8 cellular contexts compared by ENCODE assay signal in genomic region chr2:199485732-199486335, GRCh38. TPM values are rescaled to one million over a fixed set of nuclear protein-coding genes. Genes with fewer than 3 reads are reported as not detected.
DNase-seq lines count a peak whose midpoint lies in the region; TF ChIP-seq lines count a peak whose summit lies in the region.

No MANE protein-coding gene starts in this region.

- peak; percentile 74 for DNase-seq in activated naive CD4-positive, alpha-beta T cell treated with anti-CD3 and anti-CD28 coated beads for 36 hours
- no peak for DNase-seq in activated naive CD4-positive, alpha-beta T cell (lab: John Stamatoyannopoulos, UW)
- DNase-seq in HFFc6 (peak; percentile 47), NCI-H2227 (lab: John Stamatoyannopoulos, UW; ENCODE audit: unreplicated experiment) (peak; percentile 62), hepatocyte (ENCODE audit: low spot score) (peak; percentile 75), stomach (peak; percentile 59), T-helper 9 cell (no peak)
- peak; percentile 36 for DNase-seq in activated CD4-positive, alpha-beta memory T cell treated with anti-CD3 and anti-CD28 coated beads, Interleukin-2, amount 10 ng/mL, durations not matched to agents 7 days and 5 days

- no peaks in the 10 kb centered on the region for H4K20me1 ChIP-seq in hepatocyte (ENCODE audit: insufficient read depth, poor library complexity, severe bottlenecking)

- TF ChIP-seq CTCF in HFFc6 (IDR thresholded peaks at IDR 0.05) (peak; percentile 81), hepatocyte (IDR thresholded peaks at IDR 0.05; ENCODE audit: poor library complexity) (peak; percentile 70), stomach (IDR thresholded peaks at IDR 0.05) (peak in 4 of 7 experiments; percentile 20 to 35 (median 30))

- H3K27ac Mint-ChIP-seq in activated naive CD4-positive, alpha-beta T cell treated with anti-CD3 and anti-CD28 coated beads for 36 hours: no peak overlapping the region
- no peak overlapping the region for H3K27ac Mint-ChIP-seq in HFFc6
- H3K27ac Mint-ChIP-seq in activated CD4-positive, alpha-beta memory T cell treated with anti-CD3 and anti-CD28 coated beads, Interleukin-2, amount 10 ng/mL, durations not matched to agents 7 days and 5 days: no peak overlapping the region

- H3K79me2 ChIP-seq in hepatocyte: no peaks in the 10 kb centered on the region

- H3K4me3 ChIP-seq in hepatocyte (no peak overlapping the region), stomach (no peak overlapping the region)

- intact Hi-C loops in activated naive CD4-positive, alpha-beta T cell treated with anti-CD3 and anti-CD28 coated beads for 36 hours (cut with micrococcal nuclease): loop anchor here (1.0 to 5.0 kb wide), 6 partner anchors 81 to 1177 kb away; no protein-coding TSS in a partner anchor
- intact Hi-C loops in stomach (cut with DNase I; ENCODE audit: low total_unique reads): loop anchor here (10.0 kb wide), 1 partner anchor 1171 kb away; no protein-coding TSS in a partner anchor

- no peak for TF ChIP-seq POLR2A in stomach (IDR thresholded peaks at IDR 0.05)

- H3K27ac ChIP-seq in hepatocyte (no peak overlapping the region), stomach (no peak overlapping the region)

- H3K9me3 Mint-ChIP-seq in activated naive CD4-positive, alpha-beta T cell treated with anti-CD3 and anti-CD28 coated beads for 36 hours: no peaks in the 10 kb centered on the region
- H3K9me3 Mint-ChIP-seq in HFFc6: no peaks in the 10 kb centered on the region
- H3K9me3 Mint-ChIP-seq in activated CD4-positive, alpha-beta memory T cell treated with anti-CD3 and anti-CD28 coated beads, Interleukin-2, amount 10 ng/mL, durations not matched to agents 7 days and 5 days: no peaks in the 10 kb centered on the region

- no peak for TF ChIP-seq EP300 in stomach (IDR thresholded peaks at IDR 0.05)

- H3K4me1 ChIP-seq in hepatocyte (ENCODE audit: insufficient read depth) (no peaks in the 10 kb centered on the region), stomach (no peaks in the 10 kb centered on the region)

- H3K36me3 ChIP-seq in hepatocyte (replicated peaks; ENCODE audit: insufficient read depth, low read depth) (no peaks in the 10 kb centered on the region), stomach (no peaks in the 10 kb centered on the region)

- no peaks in the 10 kb centered on the region for H3K36me3 Mint-ChIP-seq in activated naive CD4-positive, alpha-beta T cell treated with anti-CD3 and anti-CD28 coated beads for 36 hours (ENCODE audit: low read depth)
- no peaks in the 10 kb centered on the region for H3K36me3 Mint-ChIP-seq in HFFc6 (ENCODE audit: low read depth)
- H3K36me3 Mint-ChIP-seq in activated CD4-positive, alpha-beta memory T cell treated with anti-CD3 and anti-CD28 coated beads, Interleukin-2, amount 10 ng/mL, durations not matched to agents 7 days and 5 days (ENCODE audit: low read depth): no peaks in the 10 kb centered on the region

- H3K4me3 Mint-ChIP-seq in activated naive CD4-positive, alpha-beta T cell treated with anti-CD3 and anti-CD28 coated beads for 36 hours: no peak overlapping the region
- no peak overlapping the region for H3K4me3 Mint-ChIP-seq in HFFc6
- no peak overlapping the region for H3K4me3 Mint-ChIP-seq in activated CD4-positive, alpha-beta memory T cell treated with anti-CD3 and anti-CD28 coated beads, Interleukin-2, amount 10 ng/mL, durations not matched to agents 7 days and 5 days

- WGBS in hepatocyte (ENCODE audit: low lambda C conversion rate, missing lambda C conversion rate): 24% methylated on average over 5 of the region's 5 CpGs
- 7 to 19% (median 11%) methylated on average over 5 of the region's 5 CpGs for WGBS in stomach, 5 donors

- no peaks in the 10 kb centered on the region for H3K27me3 ChIP-seq in hepatocyte
- H3K27me3 ChIP-seq in stomach: peaks cover 0 to 45% (median 11%) of the 10 kb centered on the region in 3 donors

- peaks cover 17% of the 10 kb centered on the region for H3K27me3 Mint-ChIP-seq in activated naive CD4-positive, alpha-beta T cell treated with anti-CD3 and anti-CD28 coated beads for 36 hours (ENCODE audit: low read depth)
- peaks cover 3% of the 10 kb centered on the region for H3K27me3 Mint-ChIP-seq in HFFc6 (ENCODE audit: insufficient read depth)
- H3K27me3 Mint-ChIP-seq in activated CD4-positive, alpha-beta memory T cell treated with anti-CD3 and anti-CD28 coated beads, Interleukin-2, amount 10 ng/mL, durations not matched to agents 7 days and 5 days: peaks cover 5% of the 10 kb centered on the region

- no peak overlapping the region for H3K4me2 ChIP-seq in hepatocyte

- H2AFZ ChIP-seq in hepatocyte: no peak overlapping the region

- CTCF ChIA-PET in activated naive CD4-positive, alpha-beta T cell treated with anti-CD3 and anti-CD28 coated beads for 36 hours (lab: Charles Lee): interaction anchor here (0.6 to 1.9 kb wide), 9 partner anchors 12 to 1172 kb away, joined by 3 to 9 read pairs (median 4); no protein-coding TSS in a partner anchor
- CTCF ChIA-PET in activated CD4-positive, alpha-beta memory T cell treated with anti-CD3 and anti-CD28 coated beads, Interleukin-2, amount 10 ng/mL, durations not matched to agents 7 days and 5 days (lab: Charles Lee): interaction anchor here (0.5 to 0.7 kb wide), 2 partner anchors 30 to 113 kb away, joined by 3 read pairs; no protein-coding TSS in a partner anchor

- H3K9me3 ChIP-seq in hepatocyte (ENCODE audit: low read depth) (no peaks in the 10 kb centered on the region), stomach (no peaks in the 10 kb centered on the region)

- POLR2A ChIA-PET in activated CD4-positive, alpha-beta memory T cell treated with anti-CD3 and anti-CD28 coated beads, Interleukin-2, amount 10 ng/mL, durations not matched to agents 7 days and 5 days (lab: Charles Lee): no interaction called here

- no peaks in the 10 kb centered on the region for H3K9me2 ChIP-seq in hepatocyte (replicated peaks; ENCODE audit: insufficient read depth)

- no peaks in the 10 kb centered on the region for H3K4me1 Mint-ChIP-seq in activated naive CD4-positive, alpha-beta T cell treated with anti-CD3 and anti-CD28 coated beads for 36 hours (ENCODE audit: low read depth)
- no peaks in the 10 kb centered on the region for H3K4me1 Mint-ChIP-seq in HFFc6 (ENCODE audit: low read depth)
- H3K4me1 Mint-ChIP-seq in activated CD4-positive, alpha-beta memory T cell treated with anti-CD3 and anti-CD28 coated beads, Interleukin-2, amount 10 ng/mL, durations not matched to agents 7 days and 5 days: no peaks in the 10 kb centered on the region

RNA-seq across cellular contexts. Expression of gene SATB2, which starts 28.1 kb away (rescaled TPM):
- total RNA-seq in activated naive CD4-positive, alpha-beta T cell treated with anti-CD3 and anti-CD28 coated beads for 36 hours: under 1 TPM; 0.02 to 0.44 TPM
- 10 to 100 TPM in 4 of 6 experiments, 1 to 10 TPM in 2; 7.4 to 12.7 (median 11.9) TPM for total RNA-seq in HFFc6 (2021; fragmentation: NEBNext Ultra II Directional; extraction: Animal tissue kit (Norgen Biotek cat#: 25700))
- total RNA-seq in activated CD4-positive, alpha-beta memory T cell treated with anti-CD3 and anti-CD28 coated beads, Interleukin-2, amount 10 ng/mL, durations not matched to agents 7 days and 5 days: under 1 TPM; 0.13 to 0.18 TPM
- 7.7 and 8.7 TPM in 2 replicates for total RNA-seq in hepatocyte
- polyA plus RNA-seq in hepatocyte: 1.9 and 2.7 TPM in 2 replicates
- total RNA-seq in stomach: 100 to 1,000 TPM in 1 of 5 donors, 1 to 10 TPM in 3, under 1 TPM in 1; 0.89 to 184 (median 1.8) TPM
- 1 to 10 TPM in 2 of 3 donors, under 1 TPM in 1; 0.50 to 1.2 (median 1.1) TPM for polyA plus RNA-seq in stomach

Comparison
In these comparisons a context has a peak if more than half of its experiments do, and no peak if none do; other contexts are left out.
1. DNase-seq: peak in activated naive CD4-positive, alpha-beta T cell treated with anti-CD3 and anti-CD28 coated beads for 36 hours (single experiment), HFFc6 (single experiment), NCI-H2227 (single experiment), activated CD4-positive, alpha-beta memory T cell treated with anti-CD3 and anti-CD28 coated beads, Interleukin-2, amount 10 ng/mL, durations not matched to agents 7 days and 5 days (single experiment), hepatocyte (single experiment) and stomach (single experiment); none in activated naive CD4-positive, alpha-beta T cell (0 of 4) and T-helper 9 cell (single experiment).
2. CTCF ChIP-seq: peak in every context shown above with its lines; median percentile 81 in HFFc6; 70 in hepatocyte; 30 in stomach.